In the genomic region with DNA sequence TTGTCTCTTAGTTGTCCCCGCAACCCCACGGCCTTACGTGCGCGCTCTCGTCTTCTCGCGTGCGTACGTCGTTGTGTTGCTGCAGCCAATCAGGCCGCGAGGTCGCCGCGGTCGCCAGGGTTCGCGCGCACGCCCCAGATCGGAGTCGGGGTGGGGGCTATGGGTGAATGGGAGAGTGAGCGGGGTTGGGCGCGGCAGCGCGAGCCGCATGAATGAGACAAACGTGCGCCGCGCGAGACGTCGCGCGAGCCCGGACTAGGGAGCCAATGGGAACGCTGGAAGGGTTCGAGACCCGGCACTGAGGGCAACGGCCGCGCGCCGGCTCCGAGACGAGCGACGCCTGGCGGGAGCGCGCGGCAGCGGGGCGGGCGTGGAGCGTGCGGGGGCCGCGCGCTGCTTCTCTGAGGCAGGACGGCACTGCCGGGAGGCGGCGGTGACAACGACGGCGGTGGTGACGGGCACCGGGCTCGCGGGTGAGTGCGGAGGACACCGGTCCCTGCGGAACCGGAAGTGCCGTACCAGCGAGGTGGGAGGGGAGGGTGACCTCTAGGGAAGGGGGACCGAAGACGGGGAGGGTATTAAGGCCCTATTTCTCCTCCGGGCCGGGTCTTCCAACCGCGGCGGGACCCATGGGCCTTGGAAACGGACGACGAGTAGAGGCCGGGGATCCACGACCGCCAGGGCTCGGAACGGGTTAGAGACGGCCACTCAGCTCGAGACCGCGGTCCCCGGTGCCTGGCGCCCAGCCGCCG, we compare ENCODE assay signal across 1 cellular context.
TF ChIP-seq lines count a peak whose summit lies in the region.

A gene with protein sequence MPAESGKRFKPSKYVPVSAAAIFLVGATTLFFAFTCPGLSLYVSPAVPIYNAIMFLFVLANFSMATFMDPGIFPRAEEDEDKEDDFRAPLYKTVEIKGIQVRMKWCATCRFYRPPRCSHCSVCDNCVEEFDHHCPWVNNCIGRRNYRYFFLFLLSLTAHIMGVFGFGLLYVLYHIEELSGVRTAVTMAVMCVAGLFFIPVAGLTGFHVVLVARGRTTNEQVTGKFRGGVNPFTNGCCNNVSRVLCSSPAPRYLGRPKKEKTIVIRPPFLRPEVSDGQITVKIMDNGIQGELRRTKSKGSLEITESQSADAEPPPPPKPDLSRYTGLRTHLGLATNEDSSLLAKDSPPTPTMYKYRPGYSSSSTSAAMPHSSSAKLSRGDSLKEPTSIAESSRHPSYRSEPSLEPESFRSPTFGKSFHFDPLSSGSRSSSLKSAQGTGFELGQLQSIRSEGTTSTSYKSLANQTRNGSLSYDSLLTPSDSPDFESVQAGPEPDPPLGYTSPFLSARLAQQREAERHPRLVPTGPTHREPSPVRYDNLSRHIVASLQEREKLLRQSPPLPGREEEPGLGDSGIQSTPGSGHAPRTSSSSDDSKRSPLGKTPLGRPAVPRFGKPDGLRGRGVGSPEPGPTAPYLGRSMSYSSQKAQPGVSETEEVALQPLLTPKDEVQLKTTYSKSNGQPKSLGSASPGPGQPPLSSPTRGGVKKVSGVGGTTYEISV (plus strand): TSS at position 400 of the 752 bp plus-strand sequence. CDS start 4,977 bp downstream, outside the sequence.

TF ChIP-seq in HepG2, 621 proteins besides CTCF, POLR2A, EP300 and RAD21 (continued from another document and continues in another):
- TF ChIP-seq THYN1 (CRISPR knock-in tag; IDR thresholded peaks at IDR 0.05; ENCODE audit: borderline replicate concordance, low read depth), result no peak
- TF ChIP-seq FUBP1 (CRISPR knock-in tag; IDR thresholded peaks at IDR 0.05; ENCODE audit: borderline replicate concordance), result peak; percentile 92; the same call in 1 of the 2 replicates
- TF ChIP-seq ZNF335 (CRISPR knock-in tag; IDR thresholded peaks at IDR 0.05), result 0 out of 2 replicates have a peak, but pooled peaks have one; percentile 15
- TF ChIP-seq ZNF660 (CRISPR knock-in tag; IDR thresholded peaks at IDR 0.05; ENCODE audit: borderline replicate concordance, low read depth), result no peak
- no peak for TF ChIP-seq BRD4 (CRISPR knock-in tag; IDR thresholded peaks at IDR 0.05)
- TF ChIP-seq, protein P1, sequence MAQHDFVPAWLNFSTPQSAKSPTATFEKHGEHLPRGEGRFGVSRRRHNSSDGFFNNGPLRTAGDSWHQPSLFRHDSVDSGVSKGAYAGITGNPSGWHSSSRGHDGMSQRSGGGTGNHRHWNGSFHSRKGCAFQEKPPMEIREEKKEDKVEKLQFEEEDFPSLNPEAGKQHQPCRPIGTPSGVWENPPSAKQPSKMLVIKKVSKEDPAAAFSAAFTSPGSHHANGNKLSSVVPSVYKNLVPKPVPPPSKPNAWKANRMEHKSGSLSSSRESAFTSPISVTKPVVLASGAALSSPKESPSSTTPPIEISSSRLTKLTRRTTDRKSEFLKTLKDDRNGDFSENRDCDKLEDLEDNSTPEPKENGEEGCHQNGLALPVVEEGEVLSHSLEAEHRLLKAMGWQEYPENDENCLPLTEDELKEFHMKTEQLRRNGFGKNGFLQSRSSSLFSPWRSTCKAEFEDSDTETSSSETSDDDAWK (CRISPR knock-in tag; IDR thresholded peaks at IDR 0.05), result no peak
- 0 out of 2 replicates have a peak, but pooled peaks have one; percentile 70 for TF ChIP-seq ZNF557 (CRISPR knock-in tag; IDR thresholded peaks at IDR 0.05)
- TF ChIP-seq ZNF713 (CRISPR knock-in tag; IDR thresholded peaks at IDR 0.05), result no peak
- TF ChIP-seq MTERF4 (CRISPR knock-in tag; IDR thresholded peaks at IDR 0.05), result no peak
- TF ChIP-seq, protein P2, sequence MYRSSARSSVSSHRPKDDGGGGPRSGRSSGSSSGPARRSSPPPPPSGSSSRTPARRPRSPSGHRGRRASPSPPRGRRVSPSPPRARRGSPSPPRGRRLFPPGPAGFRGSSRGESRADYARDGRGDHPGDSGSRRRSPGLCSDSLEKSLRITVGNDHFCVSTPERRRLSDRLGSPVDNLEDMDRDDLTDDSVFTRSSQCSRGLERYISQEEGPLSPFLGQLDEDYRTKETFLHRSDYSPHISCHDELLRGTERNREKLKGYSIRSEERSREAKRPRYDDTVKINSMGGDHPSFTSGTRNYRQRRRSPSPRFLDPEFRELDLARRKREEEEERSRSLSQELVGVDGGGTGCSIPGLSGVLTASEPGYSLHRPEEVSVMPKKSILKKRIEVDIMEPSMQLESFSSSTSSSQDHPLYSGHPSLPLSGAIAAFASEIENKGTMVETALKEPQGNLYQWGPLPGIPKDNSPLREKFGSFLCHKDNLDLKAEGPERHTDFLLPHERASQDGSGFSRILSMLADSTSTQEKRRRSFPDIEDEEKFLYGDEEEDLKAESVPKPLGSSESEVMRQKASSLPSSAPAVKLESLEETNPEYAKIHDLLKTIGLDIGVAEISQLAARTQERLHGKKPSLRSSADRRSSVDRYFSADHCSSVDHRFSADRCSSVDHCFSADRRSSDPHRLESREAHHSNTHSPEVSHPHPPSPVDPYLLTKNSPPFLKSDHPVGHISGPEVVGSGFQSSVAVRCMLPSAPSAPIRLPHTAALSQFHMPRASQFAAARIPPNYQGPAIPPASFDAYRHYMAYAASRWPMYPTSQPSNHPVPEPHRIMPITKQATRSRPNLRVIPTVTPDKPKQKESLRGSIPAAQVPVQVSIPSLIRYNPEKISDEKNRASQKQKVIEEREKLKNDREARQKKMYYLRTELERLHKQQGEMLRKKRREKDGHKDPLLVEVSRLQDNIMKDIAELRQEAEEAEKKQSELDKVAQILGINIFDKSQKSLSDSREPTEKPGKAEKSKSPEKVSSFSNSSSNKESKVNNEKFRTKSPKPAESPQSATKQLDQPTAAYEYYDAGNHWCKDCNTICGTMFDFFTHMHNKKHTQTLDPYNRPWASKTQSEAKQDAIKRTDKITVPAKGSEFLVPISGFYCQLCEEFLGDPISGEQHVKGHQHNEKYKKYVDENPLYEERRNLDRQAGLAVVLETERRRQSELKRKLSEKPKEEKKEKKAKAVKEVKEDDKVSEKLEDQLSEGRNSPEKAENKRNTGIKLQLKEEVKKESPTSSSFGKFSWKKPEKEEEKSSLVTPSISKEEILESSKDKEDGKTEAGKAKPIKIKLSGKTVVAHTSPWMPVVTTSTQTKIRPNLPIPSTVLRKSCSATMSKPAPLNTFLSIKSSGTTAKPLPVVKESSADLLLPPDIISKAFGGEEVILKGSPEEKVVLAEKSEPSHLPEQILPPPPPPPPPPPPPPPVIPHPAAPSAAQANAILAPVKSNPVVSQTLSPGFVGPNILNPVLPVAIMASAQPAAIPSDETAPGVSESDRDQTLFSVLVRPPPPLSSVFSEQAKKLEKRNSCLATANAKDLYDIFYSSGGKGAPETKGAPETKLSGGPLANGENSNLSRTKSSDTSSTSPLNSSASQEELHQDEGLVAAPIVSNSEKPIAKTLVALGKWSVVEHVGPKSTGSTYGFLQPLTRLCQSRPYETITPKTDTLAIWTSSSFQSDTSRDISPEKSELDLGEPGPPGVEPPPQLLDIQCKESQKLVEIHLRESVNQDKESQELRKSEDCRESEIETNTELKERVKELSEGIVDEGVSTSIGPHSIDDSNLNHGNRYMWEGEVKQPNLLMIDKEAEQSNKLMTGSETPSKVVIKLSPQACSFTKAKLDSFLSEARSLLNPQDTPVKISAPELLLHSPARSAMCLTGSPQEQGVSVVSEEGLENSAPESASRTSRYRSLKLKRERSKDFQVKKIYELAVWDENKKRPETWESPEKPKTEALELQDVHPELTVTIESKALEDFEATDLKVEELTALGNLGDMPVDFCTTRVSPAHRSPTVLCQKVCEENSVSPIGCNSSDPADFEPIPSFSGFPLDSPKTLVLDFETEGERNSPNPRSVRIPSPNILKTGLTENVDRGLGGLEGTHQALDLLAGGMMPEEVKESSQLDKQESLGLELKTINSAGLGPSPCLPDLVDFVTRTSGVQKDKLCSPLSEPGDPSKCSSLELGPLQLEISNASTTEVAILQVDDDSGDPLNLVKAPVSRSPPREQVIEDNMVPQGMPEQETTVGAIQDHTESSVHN (CRISPR knock-in tag; IDR thresholded peaks at IDR 0.05), result 0 out of 2 replicates have a peak, but pooled peaks have one; percentile 51
- TF ChIP-seq SOX6 (IDR thresholded peaks at IDR 0.05), result no peak
- TF ChIP-seq SOX6 (CRISPR knock-in tag; IDR thresholded peaks at IDR 0.05), result peak; percentile 58
- TF ChIP-seq SOX5 (CRISPR knock-in tag; IDR thresholded peaks at IDR 0.05; ENCODE audit: borderline replicate concordance), result peak; percentile 61; the same call in 1 of the 2 replicates
- no peak for TF ChIP-seq ZNF646 (CRISPR knock-in tag; IDR thresholded peaks at IDR 0.05)
- no peak for TF ChIP-seq XBP1 (CRISPR knock-in tag; IDR thresholded peaks at IDR 0.05)
- TF ChIP-seq ZNF225 (CRISPR knock-in tag; IDR thresholded peaks at IDR 0.05), result no peak
- TF ChIP-seq, protein P3, sequence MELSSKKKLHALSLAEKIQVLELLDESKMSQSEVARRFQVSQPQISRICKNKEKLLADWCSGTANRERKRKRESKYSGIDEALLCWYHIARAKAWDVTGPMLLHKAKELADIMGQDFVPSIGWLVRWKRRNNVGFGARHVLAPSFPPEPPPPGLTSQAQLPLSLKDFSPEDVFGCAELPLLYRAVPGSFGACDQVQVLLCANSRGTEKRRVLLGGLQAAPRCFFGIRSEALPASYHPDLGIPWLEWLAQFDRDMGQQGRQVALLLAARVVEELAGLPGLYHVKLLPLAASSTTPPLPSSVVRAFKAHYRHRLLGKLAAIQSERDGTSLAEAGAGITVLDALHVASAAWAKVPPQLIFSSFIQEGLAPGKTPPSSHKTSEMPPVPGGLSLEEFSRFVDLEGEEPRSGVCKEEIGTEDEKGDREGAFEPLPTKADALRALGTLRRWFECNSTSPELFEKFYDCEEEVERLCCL (CRISPR knock-in tag; IDR thresholded peaks at IDR 0.05; ENCODE audit: borderline replicate concordance), result no peak
- no peak; the same call in 1 of the 2 replicates for TF ChIP-seq ELF1 (CRISPR knock-in tag; IDR thresholded peaks at IDR 0.05)
- TF ChIP-seq, protein P4, sequence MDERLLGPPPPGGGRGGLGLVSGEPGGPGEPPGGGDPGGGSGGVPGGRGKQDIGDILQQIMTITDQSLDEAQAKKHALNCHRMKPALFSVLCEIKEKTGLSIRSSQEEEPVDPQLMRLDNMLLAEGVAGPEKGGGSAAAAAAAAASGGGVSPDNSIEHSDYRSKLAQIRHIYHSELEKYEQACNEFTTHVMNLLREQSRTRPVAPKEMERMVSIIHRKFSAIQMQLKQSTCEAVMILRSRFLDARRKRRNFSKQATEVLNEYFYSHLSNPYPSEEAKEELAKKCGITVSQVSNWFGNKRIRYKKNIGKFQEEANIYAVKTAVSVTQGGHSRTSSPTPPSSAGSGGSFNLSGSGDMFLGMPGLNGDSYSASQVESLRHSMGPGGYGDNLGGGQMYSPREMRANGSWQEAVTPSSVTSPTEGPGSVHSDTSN (CRISPR knock-in tag; IDR thresholded peaks at IDR 0.05), result no peak
- TF ChIP-seq ZNF333 (CRISPR knock-in tag; IDR thresholded peaks at IDR 0.05; ENCODE audit: borderline replicate concordance), result no peak
- peak; percentile 98 for TF ChIP-seq RBFOX2 (IDR thresholded peaks at IDR 0.05; ENCODE audit: low read depth, low read length)
- no peak; the same call in 1 of the 2 replicates for TF ChIP-seq ZNF773 (CRISPR knock-in tag; IDR thresholded peaks at IDR 0.05; ENCODE audit: borderline replicate concordance)
- no peak for TF ChIP-seq CAMTA2 (CRISPR knock-in tag; IDR thresholded peaks at IDR 0.05; ENCODE audit: borderline replicate concordance)
- no peak for TF ChIP-seq ELF3 (CRISPR knock-in tag; IDR thresholded peaks at IDR 0.05)
